In genomic region chr6:158072083-158072721, GRCh38 we compare ENCODE assay signal across 8 cellular contexts.
DNase-seq lines count a peak whose midpoint lies in the region; ATAC-seq and TF ChIP-seq lines count a peak whose summit lies in the region.

No MANE protein-coding gene starts in this region.

- H3K27ac ChIP-seq in C4-2B (no peak overlapping the region), layer of hippocampus (ENCODE audit: low read depth, low read length) (peak overlapping the region; percentile 27)

- H3K27me3 Mint-ChIP-seq in activated CD4-positive, alpha-beta T cell treated with anti-CD3 and anti-CD28 coated beads for 36 hours: no peaks in the 10 kb centered on the region

- intact Hi-C loops in activated CD4-positive, alpha-beta T cell treated with anti-CD3 and anti-CD28 coated beads for 36 hours (cut with DNase I, micrococcal nuclease): loop anchor here (1.0 to 10.0 kb wide), 8 partner anchors 46 to 755 kb away; partner anchors contain the start of gene SYNJ2 (in 2 of the 2)

- peaks cover 41% of the 10 kb centered on the region for H3K36me3 Mint-ChIP-seq in activated CD4-positive, alpha-beta T cell treated with anti-CD3 and anti-CD28 coated beads for 36 hours (ENCODE audit: low read depth)

- peak; percentile 91 for DNase-seq in H7
- peak; percentile 21 for DNase-seq in NCI-H446 treated with DMSO at 0.1 percent for 48 hours (lab: John Stamatoyannopoulos, UW)
- DNase-seq in activated CD4-positive, alpha-beta T cell treated with anti-CD3 and anti-CD28 coated beads for 36 hours: peak; percentile 85
- DNase-seq in cerebellar cortex (ENCODE audit: low spot score): peak; percentile 82
- peak; percentile 73 for DNase-seq in stimulated activated CD4-positive, alpha-beta T cell treated with anti-CD3 and anti-CD28 coated beads, Interleukin-4, amount 100 ng/mL, for 1 hour

- peaks cover 27% of the 10 kb centered on the region for H3K4me1 Mint-ChIP-seq in activated CD4-positive, alpha-beta T cell treated with anti-CD3 and anti-CD28 coated beads for 36 hours

- peak; percentile 76 for ATAC-seq in activated CD4-positive, alpha-beta T cell treated with anti-CD3 and anti-CD28 coated beads for 36 hours
- no peak for ATAC-seq in GM21786 (IDR thresholded peaks at IDR 0.05; ENCODE audit: unreplicated experiment)

- CTCF ChIA-PET in activated CD4-positive, alpha-beta T cell treated with anti-CD3 and anti-CD28 coated beads for 36 hours (lab: Charles Lee): interaction anchor here (0.6 to 3.0 kb wide), 32 partner anchors 8 to 919 kb away, joined by 3 to 28 read pairs (median 3); no protein-coding TSS in a partner anchor

- H3K27me3 ChIP-seq in H7 (ENCODE audit: control insufficient read depth, insufficient read depth, low read length) (no peaks in the 10 kb centered on the region), layer of hippocampus (ENCODE audit: control insufficient read depth, insufficient read depth, low read length) (no peaks in the 10 kb centered on the region)

- H3K36me3 ChIP-seq in H7 (replicated peaks; ENCODE audit: control insufficient read depth, insufficient read depth, low read length): no peaks in the 10 kb centered on the region; the same call in 1 of the 2 replicates

- no peak overlapping the region for H3K4me3 Mint-ChIP-seq in activated CD4-positive, alpha-beta T cell treated with anti-CD3 and anti-CD28 coated beads for 36 hours

- peak; percentile 52 for TF ChIP-seq CTCF in C4-2B (conservative IDR thresholded peaks at IDR 0.05)

- no peak overlapping the region for H3K27ac Mint-ChIP-seq in activated CD4-positive, alpha-beta T cell treated with anti-CD3 and anti-CD28 coated beads for 36 hours

- POLR2A ChIA-PET in activated CD4-positive, alpha-beta T cell treated with anti-CD3 and anti-CD28 coated beads for 36 hours (lab: Charles Lee): interaction anchor here (0.6 to 1.5 kb wide), 3 partner anchors 46 to 260 kb away, joined by 3 read pairs; no protein-coding TSS in a partner anchor

- H3K9me3 Mint-ChIP-seq in activated CD4-positive, alpha-beta T cell treated with anti-CD3 and anti-CD28 coated beads for 36 hours (ENCODE audit: low read depth): no peaks in the 10 kb centered on the region

- no peak overlapping the region for H3K4me3 ChIP-seq in H7 (ENCODE audit: insufficient read depth, low read depth, low read length)

Comparison
In these comparisons a context has a peak if more than half of its experiments do, and no peak if none do; other contexts are left out.
1. DNase-seq: peak in every context shown above with its lines; median percentile 91 in H7; 85 in activated CD4-positive, alpha-beta T cell treated with anti-CD3 and anti-CD28 coated beads for 36 hours; 82 in cerebellar cortex; 73 in stimulated activated CD4-positive, alpha-beta T cell treated with anti-CD3 and anti-CD28 coated beads, Interleukin-4, amount 100 ng/mL, for 1 hour; 21 in NCI-H446 treated with DMSO at 0.1 percent for 48 hours.